20 cellular contexts compared by ENCODE assay signal in genomic region chr2:122322815-122323214, GRCh38.
"Had no signal": no experiment of that assay in that cellular context is flagged by ENCODE, and none has a peak within 500 bp of the region (broad histone marks: within the 10 kb centered on the region; RNA-seq: fewer than 3 reads in every experiment).

No MANE protein-coding gene starts in this region.

- H3K4me1 ChIP-seq: psoas muscle, right lobe of liver, stomach had no signal

- FAIRE-seq: urothelium cell line had no signal

- H3K4me1 Mint-ChIP-seq: naive B cell; nephron; stimulated activated naive B cell treated with anti-CD40 and anti-IgM and Interleukin-4, amounts not matched to agents 10 μg/mL and 1 μg/mL and 100 μg/mL, for 72 hours had no signal

- H2AFZ ChIP-seq: hepatocyte had no signal

- H3K27me3 Mint-ChIP-seq: naive B cell; stimulated activated naive B cell treated with anti-CD40 and anti-IgM and Interleukin-4, amounts not matched to agents 10 μg/mL and 1 μg/mL and 100 μg/mL, for 72 hours had no signal

- H3K4me2 ChIP-seq: hepatocyte had no signal

- H3K4me3 ChIP-seq: hepatocyte, lung, psoas muscle, right lobe of liver, stomach, thoracic aorta had no signal

- H3K9me3 Mint-ChIP-seq: dendritic cell treated with granulocyte-macrophage colony-stimulating factor and Interleukin-4, amounts not matched to agents 40 ng/mL and 50 ng/mL, for 4 days had no signal

- H3K4me3 Mint-ChIP-seq: dendritic cell treated with granulocyte-macrophage colony-stimulating factor and Interleukin-4, amounts not matched to agents 40 ng/mL and 50 ng/mL, for 4 days; naive B cell; nephron; stimulated activated naive B cell treated with anti-CD40 and anti-IgM and Interleukin-4, amounts not matched to agents 10 μg/mL and 1 μg/mL and 100 μg/mL, for 72 hours; type B pancreatic cell had no signal

- ATAC-seq: left colon; left ventricle myocardium superior; psoas muscle; right lobe of liver; stimulated activated naive B cell treated with anti-CD40 and anti-IgM and Interleukin-4, amounts not matched to agents 10 μg/mL and 1 μg/mL and 100 μg/mL, for 72 hours had no signal

- H3K36me3 Mint-ChIP-seq: naive B cell; stimulated activated naive B cell treated with anti-CD40 and anti-IgM and Interleukin-4, amounts not matched to agents 10 μg/mL and 1 μg/mL and 100 μg/mL, for 72 hours; type B pancreatic cell had no signal

- DNase-seq: foreskin melanocyte; head of caudate nucleus; left colon; left ventricle myocardium superior; mesenchymal stem cell; naive B cell; psoas muscle; retina; right lobe of liver; stimulated activated CD4-positive, alpha-beta T cell treated with anti-CD3 and anti-CD28 coated beads, Interleukin-4, amount 100 ng/mL, for 1 hour; stimulated activated naive B cell treated with anti-CD40 and anti-IgM and Interleukin-4, amounts not matched to agents 10 μg/mL and 1 μg/mL and 100 μg/mL, for 72 hours; stomach; substantia nigra had no signal

- H3K79me2 ChIP-seq: hepatocyte had no signal

- H3K27ac ChIP-seq: hepatocyte, psoas muscle, right lobe of liver, stomach, thoracic aorta had no signal

- H3K27me3 ChIP-seq: right lobe of liver, stomach had no signal

- H3K36me3 ChIP-seq: right lobe of liver, stomach, thoracic aorta had no signal

- H3K9me3 ChIP-seq: psoas muscle, right lobe of liver, stomach, thoracic aorta had no signal

- H3K27ac Mint-ChIP-seq: dendritic cell treated with granulocyte-macrophage colony-stimulating factor and Interleukin-4, amounts not matched to agents 40 ng/mL and 50 ng/mL, for 4 days; naive B cell; nephron; stimulated activated naive B cell treated with anti-CD40 and anti-IgM and Interleukin-4, amounts not matched to agents 10 μg/mL and 1 μg/mL and 100 μg/mL, for 72 hours; type B pancreatic cell had no signal
